ENCODE assay signal across 1 cellular context in the genomic region with DNA sequence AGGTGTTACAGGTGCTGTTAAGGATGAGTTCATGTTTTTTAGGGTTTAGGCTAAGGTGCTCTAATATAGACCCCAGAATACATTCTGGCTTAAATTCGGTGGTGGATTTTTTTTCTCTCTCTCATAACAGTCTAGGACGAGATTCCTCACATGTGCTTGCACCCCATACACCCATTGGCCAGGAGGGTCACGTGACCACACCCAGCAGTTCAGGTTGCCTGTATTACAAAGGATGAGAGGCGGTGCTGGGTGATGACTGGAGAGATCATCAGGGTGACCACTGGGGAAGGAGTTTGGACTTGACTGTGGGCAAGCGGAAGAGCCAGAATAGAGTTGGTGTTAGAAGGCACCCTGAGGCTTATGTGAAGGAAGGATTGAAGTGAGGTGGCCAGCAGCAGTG.
TF ChIP-seq lines count a peak whose summit lies in the region.

No MANE protein-coding gene starts in this region.

TF ChIP-seq in GM12878, 131 proteins besides CTCF, POLR2A, EP300 and RAD21:
- no peak for TF ChIP-seq SMAD5 (IDR thresholded peaks at IDR 0.05; ENCODE audit: low read depth)
- no peak for TF ChIP-seq FOS (IDR thresholded peaks at IDR 0.05; ENCODE audit: borderline replicate concordance, extremely low read depth, insufficient read length)
- TF ChIP-seq SIX5 (IDR thresholded peaks at IDR 0.05; ENCODE audit: low read depth, low read length, severe bottlenecking) = no peak
- TF ChIP-seq RFX5 (IDR thresholded peaks at IDR 0.05; ENCODE audit: low read depth, low read length) = no peak
- TF ChIP-seq TCF7 (IDR thresholded peaks at IDR 0.05; ENCODE audit: borderline replicate concordance) = no peak
- TF ChIP-seq CBFB (IDR thresholded peaks at IDR 0.05; ENCODE audit: low read depth) = no peak
- TF ChIP-seq, protein P1, sequence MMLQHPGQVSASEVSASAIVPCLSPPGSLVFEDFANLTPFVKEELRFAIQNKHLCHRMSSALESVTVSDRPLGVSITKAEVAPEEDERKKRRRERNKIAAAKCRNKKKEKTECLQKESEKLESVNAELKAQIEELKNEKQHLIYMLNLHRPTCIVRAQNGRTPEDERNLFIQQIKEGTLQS (IDR thresholded peaks at IDR 0.05; ENCODE audit: borderline replicate concordance, extremely low read depth, low read depth, low read length) = no peak
- TF ChIP-seq ESRRA (IDR thresholded peaks at IDR 0.05; ENCODE audit: low read length) = no peak
- TF ChIP-seq, protein P2, sequence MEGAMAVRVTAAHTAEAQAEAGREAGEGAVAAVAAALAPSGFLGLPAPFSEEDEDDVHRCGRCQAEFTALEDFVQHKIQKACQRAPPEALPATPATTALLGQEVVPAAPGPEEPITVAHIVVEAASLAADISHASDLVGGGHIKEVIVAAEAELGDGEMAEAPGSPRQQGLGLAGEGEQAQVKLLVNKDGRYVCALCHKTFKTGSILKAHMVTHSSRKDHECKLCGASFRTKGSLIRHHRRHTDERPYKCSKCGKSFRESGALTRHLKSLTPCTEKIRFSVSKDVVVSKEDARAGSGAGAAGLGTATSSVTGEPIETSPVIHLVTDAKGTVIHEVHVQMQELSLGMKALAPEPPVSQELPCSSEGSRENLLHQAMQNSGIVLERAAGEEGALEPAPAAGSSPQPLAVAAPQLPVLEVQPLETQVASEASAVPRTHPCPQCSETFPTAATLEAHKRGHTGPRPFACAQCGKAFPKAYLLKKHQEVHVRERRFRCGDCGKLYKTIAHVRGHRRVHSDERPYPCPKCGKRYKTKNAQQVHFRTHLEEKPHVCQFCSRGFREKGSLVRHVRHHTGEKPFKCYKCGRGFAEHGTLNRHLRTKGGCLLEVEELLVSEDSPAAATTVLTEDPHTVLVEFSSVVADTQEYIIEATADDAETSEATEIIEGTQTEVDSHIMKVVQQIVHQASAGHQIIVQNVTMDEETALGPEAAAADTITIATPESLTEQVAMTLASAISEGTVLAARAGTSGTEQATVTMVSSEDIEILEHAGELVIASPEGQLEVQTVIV (IDR thresholded peaks at IDR 0.05; ENCODE audit: borderline replicate concordance, partially characterized antibody) = no peak
